ENCODE assay signal across 8 cellular contexts in genomic region chr17:1882836-1883235, GRCh38. TPM values are rescaled to one million over a fixed set of nuclear protein-coding genes. Genes with fewer than 3 reads are reported as not detected.
DNase-seq lines count a peak whose midpoint lies in the region; ATAC-seq and TF ChIP-seq lines count a peak whose summit lies in the region.

No MANE protein-coding gene starts in this region.

- no peak overlapping the region for H4K8ac ChIP-seq in mesenchymal stem cell (ENCODE audit: low read length)

- H3K4me3 ChIP-seq in heart right ventricle (no peak overlapping the region), right cardiac atrium (ENCODE audit: low read length) (no peak overlapping the region), OCI-LY1 (ENCODE audit: low read depth, low read length, poor library complexity, severe bottlenecking) (no peak overlapping the region), mesenchymal stem cell (ENCODE audit: insufficient read depth in 1 of 2, low read depth in 1 of 2, low read length in 2 of 2) (no peak overlapping the region)

- DNase-seq in heart right ventricle (no peak), right cardiac atrium (no peak), cerebellar cortex (ENCODE audit: low spot score) (peak; percentile 74), mesenchymal stem cell (peak; percentile 41), T1000 (lab: John Stamatoyannopoulos, UW) (no peak)

- H3K9me2 ChIP-seq in OCI-LY1 (ENCODE audit: low read depth, low read length), result no peaks in the 10 kb centered on the region

- H2AK5ac ChIP-seq in mesenchymal stem cell (ENCODE audit: low read length, severe bottlenecking), result no peak overlapping the region

- no peaks in the 10 kb centered on the region for H3K79me2 ChIP-seq in OCI-LY1 (ENCODE audit: insufficient read depth, low read length)

- H4K91ac ChIP-seq in mesenchymal stem cell (ENCODE audit: low read length), result no peak overlapping the region

- peaks cover 4% of the 10 kb centered on the region; the same call in 1 of the 2 replicates for H3F3A ChIP-seq in OCI-LY1 (ENCODE audit: insufficient read depth, low read length)

- H3K27me3 ChIP-seq in heart right ventricle, result no peaks in the 10 kb centered on the region
- H3K27me3 ChIP-seq in right cardiac atrium (ENCODE audit: control insufficient read depth, insufficient read depth), result no peaks in the 10 kb centered on the region
- H3K27me3 ChIP-seq in OCI-LY1 (ENCODE audit: insufficient read depth, low read length), result no peaks in the 10 kb centered on the region
- no peaks in the 10 kb centered on the region for H3K27me3 ChIP-seq in mesenchymal stem cell (ENCODE audit: control insufficient read depth in 1 of 2, insufficient read depth in 1 of 2, low read length in 2 of 2)

- H2BK12ac ChIP-seq in mesenchymal stem cell (ENCODE audit: low read length in 2 of 2), result no peak overlapping the region

- no peak overlapping the region for H3K18ac ChIP-seq in mesenchymal stem cell (ENCODE audit: low read depth in 1 of 2, low read length in 2 of 2)

- no peak overlapping the region for H2BK15ac ChIP-seq in mesenchymal stem cell (ENCODE audit: low read depth, poor library complexity, severe bottlenecking)

- H3K4me1 ChIP-seq in heart right ventricle (peaks cover 0 to 9% (median 0%) of the 10 kb centered on the region in 9 donors), right cardiac atrium (ENCODE audit: control insufficient read depth, insufficient read depth, low read length) (peaks cover 4% of the 10 kb centered on the region), OCI-LY1 (ENCODE audit: insufficient read depth, low read length, severe bottlenecking) (no peaks in the 10 kb centered on the region), mesenchymal stem cell (ENCODE audit: control insufficient read depth, insufficient read depth, low read depth, low read length) (no peaks in the 10 kb centered on the region)

- WGBS in heart right ventricle, 2 donors, result 85 to 88% methylated on average over 10 of the region's 10 CpGs
- WGBS in right cardiac atrium, result 82% methylated on average over 10 of the region's 10 CpGs
- 89% methylated on average over 10 of the region's 10 CpGs for WGBS in mesenchymal stem cell

- H3K36me3 ChIP-seq in heart right ventricle, result peaks cover 0 to 100% (median 43%) of the 10 kb centered on the region in 9 donors
- peaks cover 98% of the 10 kb centered on the region for H3K36me3 ChIP-seq in OCI-LY1 (ENCODE audit: insufficient read depth, low read length)
- peaks cover 70 to 86% of the 10 kb centered on the region in 2 experiments for H3K36me3 ChIP-seq in mesenchymal stem cell (ENCODE audit: control insufficient read depth in 1 of 2, insufficient read depth in 2 of 2, low read depth in 1 of 2, low read length in 2 of 2)

- peaks cover 5% of the 10 kb centered on the region for H3K79me1 ChIP-seq in mesenchymal stem cell (replicated peaks; ENCODE audit: low read length, poor library complexity, severe bottlenecking)

- H3K9ac ChIP-seq in OCI-LY1 (ENCODE audit: low read length), result no peak overlapping the region
- no peak overlapping the region for H3K9ac ChIP-seq in mesenchymal stem cell (ENCODE audit: low read length)

- no peak overlapping the region for H3K23ac ChIP-seq in mesenchymal stem cell (ENCODE audit: low read length in 2 of 2)

- TF ChIP-seq CTCF in heart right ventricle (IDR thresholded peaks at IDR 0.05), result peak in 8 of 9 donors; percentile 24 to 53 (median 38)
- peak; percentile 60 for TF ChIP-seq CTCF in OCI-LY1 (IDR thresholded peaks at IDR 0.05; ENCODE audit: low read length)

- H3K4ac ChIP-seq in mesenchymal stem cell (ENCODE audit: low read depth in 1 of 2, low read length in 2 of 2), result no peak overlapping the region

- H2AFZ ChIP-seq in OCI-LY1 (ENCODE audit: low read length), result no peak overlapping the region
- H2AFZ ChIP-seq in mesenchymal stem cell (ENCODE audit: low read depth, low read length), result no peak overlapping the region

- H2BK5ac ChIP-seq in mesenchymal stem cell (ENCODE audit: low read depth, low read length, poor library complexity, severe bottlenecking), result no peak overlapping the region

- no peak overlapping the region for H3K4me2 ChIP-seq in OCI-LY1 (ENCODE audit: low read length)
- H3K4me2 ChIP-seq in mesenchymal stem cell (ENCODE audit: low read length, poor library complexity, severe bottlenecking), result no peak overlapping the region

- H3K9me3 ChIP-seq in heart right ventricle, result peaks cover 0 to 12% (median 0%) of the 10 kb centered on the region in 11 donors
- no peaks in the 10 kb centered on the region for H3K9me3 ChIP-seq in right cardiac atrium (ENCODE audit: control insufficient read depth, low read length)
- H3K9me3 ChIP-seq in OCI-LY1 (ENCODE audit: low read length), result no peaks in the 10 kb centered on the region
- peaks cover 4% of the 10 kb centered on the region for H3K9me3 ChIP-seq in mesenchymal stem cell (ENCODE audit: control insufficient read depth, low read length)

- no peaks in the 10 kb centered on the region for H4K20me1 ChIP-seq in OCI-LY1 (ENCODE audit: insufficient read depth, low read length)

- H3K27ac ChIP-seq in heart right ventricle (no peak overlapping the region), right cardiac atrium (ENCODE audit: low read length) (no peak overlapping the region), OCI-LY1 (ENCODE audit: low read depth, low read length, poor library complexity, severe bottlenecking) (no peak overlapping the region), mesenchymal stem cell (ENCODE audit: low read length, poor library complexity, severe bottlenecking) (no peak overlapping the region)

- H3K14ac ChIP-seq in mesenchymal stem cell (ENCODE audit: low read length in 2 of 2), result no peak overlapping the region

- H2BK120ac ChIP-seq in mesenchymal stem cell (ENCODE audit: low read depth, low read length), result no peak overlapping the region

- ATAC-seq in heart right ventricle (peak in 1 of 8 donors; percentile 20), right cardiac atrium (no peak), HG03108 (IDR thresholded peaks at IDR 0.05; ENCODE audit: unreplicated experiment) (no peak), HG02852 (IDR thresholded peaks at IDR 0.05; ENCODE audit: unreplicated experiment) (no peak)

- intact Hi-C loops in heart right ventricle (cut with DNase I) (no loop called here), right cardiac atrium (cut with DNase I) (loop anchor here in 1 of 4 donors (10.0 kb wide), 1 partner anchor 88 kb away; no protein-coding TSS in a partner anchor)

RNA-seq across cellular contexts. Expression of gene RPA1, which starts 53.0 kb away (rescaled TPM):
- 10 to 100 TPM; 51.1 to 96.6 (median 75.4) TPM for total RNA-seq in heart right ventricle
- 10 to 100 TPM in 1 of 2 donors, 1 to 10 TPM in 1; 7.2 to 32.3 TPM for polyA plus RNA-seq in heart right ventricle
- total RNA-seq in right cardiac atrium, result 100 to 1,000 TPM in 1 of 4 donors, 10 to 100 TPM in 3; 68.1 to 103 (median 81.6) TPM
- 28.0 TPM for polyA plus RNA-seq in right cardiac atrium
- 21.9 TPM for polyA plus RNA-seq in mesenchymal stem cell (2013, experiment 1 of 2)
- polyA plus RNA-seq in mesenchymal stem cell (2013, experiment 2 of 2), result 22.1 TPM

RNA-seq across cellular contexts. Expression of gene SMYD4, which starts 53.1 kb away (rescaled TPM):
- 10 to 100 TPM in 4 of 10 donors, 1 to 10 TPM in 6; 7.2 to 13.5 (median 9.3) TPM for total RNA-seq in heart right ventricle
- polyA plus RNA-seq in heart right ventricle, result 1 to 10 TPM; 4.6 to 6.9 TPM
- total RNA-seq in right cardiac atrium, result 10 to 100 TPM; 10.3 to 14.6 (median 11.4) TPM
- polyA plus RNA-seq in right cardiac atrium, result 6.5 TPM
- polyA plus RNA-seq in mesenchymal stem cell (2013, experiment 1 of 2), result 5.1 TPM
- 4.8 TPM for polyA plus RNA-seq in mesenchymal stem cell (2013, experiment 2 of 2)

Comparison
In these comparisons a context has a peak if more than half of its experiments do, and no peak if none do; other contexts are left out.
1. DNase-seq: peak in cerebellar cortex (single experiment) and mesenchymal stem cell (single experiment); none in heart right ventricle (0 of 2), right cardiac atrium (0 of 3) and T1000 (single experiment).